Comparison of ENCODE assay signal across 19 cellular contexts in genomic region chr6:103140308-103141027, GRCh38.
DNase-seq lines count a peak whose midpoint lies in the region; ATAC-seq and TF ChIP-seq lines count a peak whose summit lies in the region.
"Had no signal": no experiment of that assay in that cellular context is flagged by ENCODE, and none has a peak within 500 bp of the region (broad histone marks: within the 10 kb centered on the region; RNA-seq: fewer than 3 reads in every experiment).

No MANE protein-coding gene starts in this region.

- no peak overlapping the region for H3K27ac ChIP-seq in PC-9
- no peak overlapping the region for H3K27ac ChIP-seq in lower lobe of right lung
- no peak overlapping the region for H3K27ac ChIP-seq in sigmoid colon
- no peak overlapping the region for H3K27ac ChIP-seq in upper lobe of right lung
- H3K27ac ChIP-seq: BLaER1, HL-60 had no signal

- POLR2A ChIA-PET in PC-9 (lab: Charles Lee; ENCODE audit: unreplicated experiment) = no interaction called here

- DNase-seq in PC-9 (no peak), lower lobe of right lung (peak; percentile 31), sigmoid colon (peak; percentile 61), upper lobe of right lung (no peak), midbrain (lab: John Stamatoyannopoulos, UW) (no peak), NCI-H187 treated with DMSO at 0.1 percent for 48 hours (lab: John Stamatoyannopoulos, UW) (no peak)
- no peak for DNase-seq in stimulated activated naive CD4-positive, alpha-beta T cell (lab: John Stamatoyannopoulos, UW)
- no peak for DNase-seq in stimulated activated naive CD4-positive, alpha-beta T cell treated with Interleukin-2 at 50 U/mL for 16 hours (lab: John Stamatoyannopoulos, UW)
- DNase-seq: 8988T; Calu3; CD8-positive, alpha-beta T cell; DMS79 treated with DMSO at 0.1 percent for 48 hours; GF-D8; H7; HFFc6 had no signal

- no peak for TF ChIP-seq EP300 in sigmoid colon (IDR thresholded peaks at IDR 0.05)

- H3K4me1 ChIP-seq in PC-9 (replicated peaks; ENCODE audit: insufficient read depth) (no peaks in the 10 kb centered on the region), lower lobe of right lung (no peaks in the 10 kb centered on the region), sigmoid colon (no peaks in the 10 kb centered on the region), upper lobe of right lung (no peaks in the 10 kb centered on the region)
- H3K4me1 ChIP-seq: BLaER1 had no signal

- no peaks in the 10 kb centered on the region; the same call in 1 of the 2 replicates for H4K20me1 ChIP-seq in PC-9 (ENCODE audit: insufficient read depth)
- H4K20me1 ChIP-seq: BLaER1 had no signal

- TF ChIP-seq CTCF in PC-9 (conservative IDR thresholded peaks at IDR 0.05) (no peak), lower lobe of right lung (IDR thresholded peaks at IDR 0.05) (no peak), sigmoid colon (IDR thresholded peaks at IDR 0.05) (no peak), upper lobe of right lung (IDR thresholded peaks at IDR 0.05) (no peak)

- CTCF ChIA-PET in PC-9 (lab: Charles Lee) = no interaction called here

- no peak for TF ChIP-seq POLR2A in sigmoid colon (IDR thresholded peaks at IDR 0.05)

- 78 to 86% methylated on average over 6 of the region's 6 CpGs for WGBS in sigmoid colon, 2 donors

- no peaks in the 10 kb centered on the region for H3K27me3 ChIP-seq in PC-9 (ENCODE audit: insufficient read depth, low read depth)
- no peaks in the 10 kb centered on the region for H3K27me3 ChIP-seq in lower lobe of right lung (ENCODE audit: low read depth)
- H3K27me3 ChIP-seq in sigmoid colon = no peaks in the 10 kb centered on the region
- no peaks in the 10 kb centered on the region for H3K27me3 ChIP-seq in upper lobe of right lung
- H3K27me3 ChIP-seq: BLaER1 had no signal

- H3K9me3 ChIP-seq in PC-9 (ENCODE audit: insufficient read depth, low read depth) (no peaks in the 10 kb centered on the region), lower lobe of right lung (no peaks in the 10 kb centered on the region), sigmoid colon (no peaks in the 10 kb centered on the region), upper lobe of right lung (no peaks in the 10 kb centered on the region)
- H3K9me3 ChIP-seq: BLaER1 had no signal

- no peaks in the 10 kb centered on the region for H3K9me2 ChIP-seq in PC-9 (ENCODE audit: insufficient read depth)

- no TSS peak for BruUV-seq in PC-9 (replicated peaks; lab: Mats Ljungman, UMichigan)

- no peaks in the 10 kb centered on the region for H3F3A ChIP-seq in PC-9 (ENCODE audit: insufficient read depth, low read depth)

- no peak overlapping the region for H3K4me2 ChIP-seq in PC-9
- H3K4me2 ChIP-seq: BLaER1, GM23338 had no signal

- ATAC-seq in lower lobe of right lung (peak in 1 of 2 donors; percentile 21), upper lobe of right lung (peak; percentile 29)
- ATAC-seq: CD8-positive, alpha-beta T cell; GM23338; HCT116 had no signal

- 0 out of 2 replicates have a peak overlapping the region, but pooled peaks have one; percentile 24 for H2AFZ ChIP-seq in PC-9
- H2AFZ ChIP-seq: GM23338 had no signal

- intact Hi-C loops in PC-9 (cut with micrococcal nuclease; ENCODE audit: unreplicated experiment) (no loop called here), lower lobe of right lung (cut with DNase I) (no loop called here), sigmoid colon (cut with DNase I) (no loop called here), upper lobe of right lung (cut with DNase I) (no loop called here)

- H3K36me3 ChIP-seq in PC-9 (ENCODE audit: low read depth) = no peaks in the 10 kb centered on the region
- H3K36me3 ChIP-seq in lower lobe of right lung = no peaks in the 10 kb centered on the region
- no peaks in the 10 kb centered on the region for H3K36me3 ChIP-seq in sigmoid colon
- no peaks in the 10 kb centered on the region for H3K36me3 ChIP-seq in upper lobe of right lung
- H3K36me3 ChIP-seq: BLaER1 had no signal

- no peaks in the 10 kb centered on the region for H3K79me2 ChIP-seq in PC-9 (ENCODE audit: low read depth)

- H3K4me3 ChIP-seq in PC-9 = no peak overlapping the region
- H3K4me3 ChIP-seq in lower lobe of right lung = no peak overlapping the region
- no peak overlapping the region for H3K4me3 ChIP-seq in sigmoid colon
- H3K4me3 ChIP-seq in upper lobe of right lung = no peak overlapping the region
- H3K4me3 ChIP-seq: BLaER1, GM23338 had no signal

Comparison
In these comparisons a context has a peak if more than half of its experiments do, and no peak if none do; other contexts are left out.
1. DNase-seq: peak in lower lobe of right lung (single experiment) and sigmoid colon (single experiment); none in PC-9 (0 of 2), upper lobe of right lung (single experiment), midbrain (single experiment), stimulated activated naive CD4-positive, alpha-beta T cell (0 of 6), NCI-H187 treated with DMSO at 0.1 percent for 48 hours (single experiment) and stimulated activated naive CD4-positive, alpha-beta T cell treated with Interleukin-2 at 50 U/mL for 16 hours (single experiment).